ENCODE assay signal across 8 cellular contexts in genomic region chr13:31045621-31046081, GRCh38.
DNase-seq lines count a peak whose midpoint lies in the region; ATAC-seq and TF ChIP-seq lines count a peak whose summit lies in the region.

No MANE protein-coding gene starts in this region.

- peak overlapping the region; percentile 66 for H3K4me3 Mint-ChIP-seq in T-helper 17 cell

- H3K4me1 ChIP-seq in adrenal gland (replicated peaks in 1 of 2) = peaks cover 12 to 21% of the 10 kb centered on the region in 2 donors

- DNase-seq in Caki2 (ENCODE audit: low read depth) (peak; percentile 75), T-helper 17 cell (peak in 1 of 3 donors; percentile 42), adrenal gland (peak; percentile 60 to 82 (median 69)), kidney glomerular epithelial cell (lab: John Stamatoyannopoulos, UW) (peak; percentile 86), NK-92 (lab: John Stamatoyannopoulos, UW; ENCODE audit: unreplicated experiment) (no peak)
- peak; percentile 58 to 77 (median 64) for DNase-seq in stimulated activated CD4-positive, alpha-beta T cell treated with anti-CD3 and anti-CD28 coated beads, TNF-alpha, amount 100 ng/mL, for 48 hours (ENCODE audit: low read depth in 3 of 3)

- H3K9me3 ChIP-seq in T-helper 17 cell (ENCODE audit: control insufficient read depth, low read length, poor library complexity, severe bottlenecking) (no peaks in the 10 kb centered on the region), adrenal gland (replicated peaks in 1 of 3) (no peaks in the 10 kb centered on the region)

- peaks cover 19% of the 10 kb centered on the region for H3K4me1 Mint-ChIP-seq in T-helper 17 cell

- peak overlapping the region; percentile 72 for H3K27ac Mint-ChIP-seq in T-helper 17 cell

- peaks cover 25% of the 10 kb centered on the region for H3K27me3 Mint-ChIP-seq in T-helper 17 cell

- H3K36me3 Mint-ChIP-seq in T-helper 17 cell (ENCODE audit: low read depth) = no peaks in the 10 kb centered on the region

- peak in 1 of 2 donors; percentile 32 for TF ChIP-seq POLR2A in adrenal gland (IDR thresholded peaks at IDR 0.05)

- in situ Hi-C loops in Caki2 (cut with HindIII; ENCODE audit: low pct_unique_long_range_greater_than_20kb, low sequenced_read_pairs) = no loop called here

- intact Hi-C loops in adrenal gland (cut with DNase I) = no loop called here

- no peaks in the 10 kb centered on the region for H3K27me3 ChIP-seq in adrenal gland

- no peak for TF ChIP-seq CTCF in adrenal gland (IDR thresholded peaks at IDR 0.05)

- peak overlapping the region in 1 of 4 donors; percentile 14 for H3K4me3 ChIP-seq in adrenal gland

- no peaks in the 10 kb centered on the region for H3K36me3 ChIP-seq in adrenal gland (replicated peaks in 1 of 2)

- H3K27ac ChIP-seq in adrenal gland = peak overlapping the region in 3 of 5 donors; percentile 45 to 71 (median 60)

- 16 to 22% (median 20%) methylated on average over 8 of the region's 8 CpGs for WGBS in adrenal gland, 4 donors

- peak; percentile 55 for ATAC-seq in HG02852 (IDR thresholded peaks at IDR 0.05; ENCODE audit: unreplicated experiment)
- ATAC-seq in T-helper 17 cell = peak; percentile 61
- ATAC-seq in HG03280 (IDR thresholded peaks at IDR 0.05; ENCODE audit: unreplicated experiment) = no peak
